Comparison of ENCODE assay signal across 2 cellular contexts in the genomic region with DNA sequence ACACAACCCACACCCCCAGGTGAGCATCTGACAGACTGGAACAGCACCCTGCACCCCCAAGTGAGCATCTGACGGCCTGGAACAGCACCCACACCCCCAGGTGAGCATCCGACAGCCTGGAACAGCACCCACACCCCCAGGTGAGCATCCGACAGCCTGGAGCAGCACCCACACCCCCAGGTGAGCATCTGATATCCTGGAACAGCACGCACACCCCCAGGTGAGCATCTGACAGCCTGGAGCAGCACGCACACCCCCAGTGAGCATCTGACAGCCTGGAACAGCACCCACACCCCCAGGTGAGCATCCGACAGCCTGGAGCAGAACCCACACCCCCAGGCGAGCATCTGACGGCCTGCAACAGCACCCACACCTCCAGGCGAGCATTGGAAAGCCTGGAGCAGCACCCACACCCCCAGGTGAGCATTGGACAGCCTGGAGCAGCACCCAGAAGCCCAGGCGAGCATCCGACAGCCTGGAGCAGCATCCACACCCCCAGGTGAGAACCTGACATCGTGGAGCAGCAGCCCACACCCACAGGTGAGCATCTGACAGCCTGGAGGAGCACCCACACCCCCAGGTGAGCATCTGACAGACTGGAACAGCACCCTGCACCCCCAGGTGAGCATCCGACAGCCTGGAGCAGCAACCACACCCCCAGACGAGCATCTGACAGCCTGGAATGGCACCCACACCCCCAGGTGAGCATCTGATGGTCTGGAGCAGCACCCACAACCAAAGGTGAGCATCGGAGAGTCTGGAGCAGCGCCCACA. TPM values are rescaled to one million over a fixed set of nuclear protein-coding genes. Genes with fewer than 3 reads are reported as not detected.
"Had no signal": no experiment of that assay in that cellular context is flagged by ENCODE, and none has a peak within 500 bp of the region (broad histone marks: within the 10 kb centered on the region; RNA-seq: fewer than 3 reads in every experiment).

No MANE protein-coding gene starts in this region.

RNA-seq across cellular contexts. Expression of gene MMEL1, which starts 19.5 kb away (rescaled TPM):
- total RNA-seq: epithelial cell of proximal tubule, thoracic aorta had no signal
